In the genomic region with DNA sequence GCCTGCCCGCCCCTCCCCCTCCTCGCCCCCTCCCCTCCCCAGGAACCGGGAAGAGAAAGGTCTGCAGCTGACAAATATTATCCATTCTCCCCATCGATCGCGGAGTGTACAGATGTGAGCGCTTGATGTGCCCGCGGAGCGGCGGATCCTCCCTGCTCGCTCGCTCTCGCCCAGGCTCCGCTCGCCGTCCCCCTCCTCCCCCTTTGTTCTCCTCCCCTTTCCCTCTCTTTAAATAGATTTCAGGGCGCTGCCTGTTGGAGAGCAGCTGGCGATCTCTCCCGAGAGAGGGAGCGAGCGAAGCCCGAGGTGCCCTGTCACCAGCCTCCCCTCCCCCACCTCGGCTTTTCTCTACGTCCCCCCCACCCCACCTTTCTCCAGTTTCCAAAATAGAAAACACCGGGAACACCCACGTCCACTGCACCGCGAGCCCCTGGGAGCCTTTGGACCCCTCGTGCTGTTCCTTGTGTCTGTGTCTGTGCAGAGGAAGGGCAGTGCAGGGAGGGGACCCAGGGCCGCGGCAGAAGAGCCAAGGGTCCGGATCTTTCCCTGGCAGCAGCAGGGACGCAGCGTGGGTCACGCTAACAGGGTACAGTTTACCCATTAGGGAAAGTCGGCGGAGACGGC, we compare ENCODE assay signal across 1 cellular context.
A peak's percentile ranks its signal among the peaks of the same experiment; 100 is the strongest.
TF ChIP-seq lines count a peak whose summit lies in the region.

No MANE protein-coding gene starts in this region.

TF ChIP-seq in HepG2, 621 proteins besides CTCF, POLR2A, EP300 and RAD21 (continued from another document and continues in another):
- TF ChIP-seq PAXIP1 (CRISPR knock-in tag; conservative IDR thresholded peaks at IDR 0.05): peak; percentile 49; the same call in 1 of the 2 replicates
- TF ChIP-seq ZSCAN22 (CRISPR knock-in tag; IDR thresholded peaks at IDR 0.05): no peak
- no peak for TF ChIP-seq RXRA (CRISPR knock-in tag; IDR thresholded peaks at IDR 0.05)
- TF ChIP-seq NFYB (CRISPR knock-in tag; IDR thresholded peaks at IDR 0.05): no peak
- TF ChIP-seq ARID5B (CRISPR knock-in tag; IDR thresholded peaks at IDR 0.05): peak; percentile 29; the same call in 1 of the 2 replicates
- TF ChIP-seq ZBTB42 (CRISPR knock-in tag; IDR thresholded peaks at IDR 0.05): peak; percentile 50; the same call in 1 of the 2 replicates
- no peak for TF ChIP-seq SUZ12 (IDR thresholded peaks at IDR 0.05; ENCODE audit: low read depth, low read length)
- TF ChIP-seq CEBPG (CRISPR knock-in tag; IDR thresholded peaks at IDR 0.05): no peak
- no peak for TF ChIP-seq ZC3H4 (CRISPR knock-in tag; IDR thresholded peaks at IDR 0.05; ENCODE audit: borderline replicate concordance)
- no peak for TF ChIP-seq ELF4 (CRISPR knock-in tag; IDR thresholded peaks at IDR 0.05; ENCODE audit: borderline replicate concordance)
- no peak for TF ChIP-seq CAMTA2 (CRISPR knock-in tag; IDR thresholded peaks at IDR 0.05; ENCODE audit: borderline replicate concordance)
- peak; percentile 53 for TF ChIP-seq SAP130 (CRISPR knock-in tag; IDR thresholded peaks at IDR 0.05; ENCODE audit: low read depth)
- TF ChIP-seq JUND (CRISPR knock-in tag; IDR thresholded peaks at IDR 0.05): no peak
- TF ChIP-seq, protein P1, sequence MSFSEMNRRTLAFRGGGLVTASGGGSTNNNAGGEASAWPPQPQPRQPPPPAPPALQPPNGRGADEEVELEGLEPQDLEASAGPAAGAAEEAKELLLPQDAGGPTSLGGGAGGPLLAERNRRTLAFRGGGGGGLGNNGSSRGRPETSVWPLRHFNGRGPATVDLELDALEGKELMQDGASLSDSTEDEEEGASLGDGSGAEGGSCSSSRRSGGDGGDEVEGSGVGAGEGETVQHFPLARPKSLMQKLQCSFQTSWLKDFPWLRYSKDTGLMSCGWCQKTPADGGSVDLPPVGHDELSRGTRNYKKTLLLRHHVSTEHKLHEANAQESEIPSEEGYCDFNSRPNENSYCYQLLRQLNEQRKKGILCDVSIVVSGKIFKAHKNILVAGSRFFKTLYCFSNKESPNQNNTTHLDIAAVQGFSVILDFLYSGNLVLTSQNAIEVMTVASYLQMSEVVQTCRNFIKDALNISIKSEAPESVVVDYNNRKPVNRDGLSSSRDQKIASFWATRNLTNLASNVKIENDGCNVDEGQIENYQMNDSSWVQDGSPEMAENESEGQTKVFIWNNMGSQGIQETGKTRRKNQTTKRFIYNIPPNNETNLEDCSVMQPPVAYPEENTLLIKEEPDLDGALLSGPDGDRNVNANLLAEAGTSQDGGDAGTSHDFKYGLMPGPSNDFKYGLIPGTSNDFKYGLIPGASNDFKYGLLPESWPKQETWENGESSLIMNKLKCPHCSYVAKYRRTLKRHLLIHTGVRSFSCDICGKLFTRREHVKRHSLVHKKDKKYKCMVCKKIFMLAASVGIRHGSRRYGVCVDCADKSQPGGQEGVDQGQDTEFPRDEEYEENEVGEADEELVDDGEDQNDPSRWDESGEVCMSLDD (CRISPR knock-in tag; IDR thresholded peaks at IDR 0.05; ENCODE audit: borderline replicate concordance): no peak
- TF ChIP-seq ZNF24 (IDR thresholded peaks at IDR 0.05): no peak
- TF ChIP-seq SRY (CRISPR knock-in tag; IDR thresholded peaks at IDR 0.05): no peak
- TF ChIP-seq, protein P2, sequence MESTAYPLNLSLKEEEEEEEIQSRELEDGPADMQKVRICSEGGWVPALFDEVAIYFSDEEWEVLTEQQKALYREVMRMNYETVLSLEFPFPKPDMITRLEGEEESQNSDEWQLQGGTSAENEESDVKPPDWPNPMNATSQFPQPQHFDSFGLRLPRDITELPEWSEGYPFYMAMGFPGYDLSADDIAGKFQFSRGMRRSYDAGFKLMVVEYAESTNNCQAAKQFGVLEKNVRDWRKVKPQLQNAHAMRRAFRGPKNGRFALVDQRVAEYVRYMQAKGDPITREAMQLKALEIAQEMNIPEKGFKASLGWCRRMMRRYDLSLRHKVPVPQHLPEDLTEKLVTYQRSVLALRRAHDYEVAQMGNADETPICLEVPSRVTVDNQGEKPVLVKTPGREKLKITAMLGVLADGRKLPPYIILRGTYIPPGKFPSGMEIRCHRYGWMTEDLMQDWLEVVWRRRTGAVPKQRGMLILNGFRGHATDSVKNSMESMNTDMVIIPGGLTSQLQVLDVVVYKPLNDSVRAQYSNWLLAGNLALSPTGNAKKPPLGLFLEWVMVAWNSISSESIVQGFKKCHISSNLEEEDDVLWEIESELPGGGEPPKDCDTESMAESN (CRISPR knock-in tag; conservative IDR thresholded peaks at IDR 0.05): no peak
- no peak for TF ChIP-seq ZMYM4 (CRISPR knock-in tag; IDR thresholded peaks at IDR 0.05)
- TF ChIP-seq POLR2G (IDR thresholded peaks at IDR 0.05; ENCODE audit: low read depth, low read length): peak; percentile 57
- TF ChIP-seq ZNF441 (CRISPR knock-in tag; IDR thresholded peaks at IDR 0.05; ENCODE audit: borderline replicate concordance): peak; percentile 87; the same call in 1 of the 2 replicates
- no peak for TF ChIP-seq ZNF720 (CRISPR knock-in tag; IDR thresholded peaks at IDR 0.05)
- no peak for TF ChIP-seq ZNF616 (CRISPR knock-in tag; IDR thresholded peaks at IDR 0.05; ENCODE audit: low read depth)
- TF ChIP-seq, protein P3, sequence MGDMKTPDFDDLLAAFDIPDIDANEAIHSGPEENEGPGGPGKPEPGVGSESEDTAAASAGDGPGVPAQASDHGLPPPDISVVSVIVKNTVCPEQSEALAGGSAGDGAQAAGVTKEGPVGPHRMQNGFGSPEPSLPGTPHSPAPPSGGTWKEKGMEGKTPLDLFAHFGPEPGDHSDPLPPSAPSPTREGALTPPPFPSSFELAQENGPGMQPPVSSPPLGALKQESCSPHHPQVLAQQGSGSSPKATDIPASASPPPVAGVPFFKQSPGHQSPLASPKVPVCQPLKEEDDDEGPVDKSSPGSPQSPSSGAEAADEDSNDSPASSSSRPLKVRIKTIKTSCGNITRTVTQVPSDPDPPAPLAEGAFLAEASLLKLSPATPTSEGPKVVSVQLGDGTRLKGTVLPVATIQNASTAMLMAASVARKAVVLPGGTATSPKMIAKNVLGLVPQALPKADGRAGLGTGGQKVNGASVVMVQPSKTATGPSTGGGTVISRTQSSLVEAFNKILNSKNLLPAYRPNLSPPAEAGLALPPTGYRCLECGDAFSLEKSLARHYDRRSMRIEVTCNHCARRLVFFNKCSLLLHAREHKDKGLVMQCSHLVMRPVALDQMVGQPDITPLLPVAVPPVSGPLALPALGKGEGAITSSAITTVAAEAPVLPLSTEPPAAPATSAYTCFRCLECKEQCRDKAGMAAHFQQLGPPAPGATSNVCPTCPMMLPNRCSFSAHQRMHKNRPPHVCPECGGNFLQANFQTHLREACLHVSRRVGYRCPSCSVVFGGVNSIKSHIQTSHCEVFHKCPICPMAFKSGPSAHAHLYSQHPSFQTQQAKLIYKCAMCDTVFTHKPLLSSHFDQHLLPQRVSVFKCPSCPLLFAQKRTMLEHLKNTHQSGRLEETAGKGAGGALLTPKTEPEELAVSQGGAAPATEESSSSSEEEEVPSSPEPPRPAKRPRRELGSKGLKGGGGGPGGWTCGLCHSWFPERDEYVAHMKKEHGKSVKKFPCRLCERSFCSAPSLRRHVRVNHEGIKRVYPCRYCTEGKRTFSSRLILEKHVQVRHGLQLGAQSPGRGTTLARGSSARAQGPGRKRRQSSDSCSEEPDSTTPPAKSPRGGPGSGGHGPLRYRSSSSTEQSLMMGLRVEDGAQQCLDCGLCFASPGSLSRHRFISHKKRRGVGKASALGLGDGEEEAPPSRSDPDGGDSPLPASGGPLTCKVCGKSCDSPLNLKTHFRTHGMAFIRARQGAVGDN (CRISPR knock-in tag; IDR thresholded peaks at IDR 0.05): peak; percentile 27; the same call in 1 of the 2 replicates
- TF ChIP-seq, protein P4, sequence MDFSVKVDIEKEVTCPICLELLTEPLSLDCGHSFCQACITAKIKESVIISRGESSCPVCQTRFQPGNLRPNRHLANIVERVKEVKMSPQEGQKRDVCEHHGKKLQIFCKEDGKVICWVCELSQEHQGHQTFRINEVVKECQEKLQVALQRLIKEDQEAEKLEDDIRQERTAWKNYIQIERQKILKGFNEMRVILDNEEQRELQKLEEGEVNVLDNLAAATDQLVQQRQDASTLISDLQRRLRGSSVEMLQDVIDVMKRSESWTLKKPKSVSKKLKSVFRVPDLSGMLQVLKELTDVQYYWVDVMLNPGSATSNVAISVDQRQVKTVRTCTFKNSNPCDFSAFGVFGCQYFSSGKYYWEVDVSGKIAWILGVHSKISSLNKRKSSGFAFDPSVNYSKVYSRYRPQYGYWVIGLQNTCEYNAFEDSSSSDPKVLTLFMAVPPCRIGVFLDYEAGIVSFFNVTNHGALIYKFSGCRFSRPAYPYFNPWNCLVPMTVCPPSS (IDR thresholded peaks at IDR 0.05): no peak
- 0 out of 2 replicates have a peak, but pooled peaks have one; percentile 9 for TF ChIP-seq FOXA3 (CRISPR knock-in tag; IDR thresholded peaks at IDR 0.05)
- TF ChIP-seq ZNF740 (CRISPR knock-in tag; IDR thresholded peaks at IDR 0.05): no peak
- no peak for TF ChIP-seq ATAD3A (CRISPR knock-in tag; IDR thresholded peaks at IDR 0.05)
- TF ChIP-seq MLLT10 (CRISPR knock-in tag; IDR thresholded peaks at IDR 0.05): no peak
- TF ChIP-seq SRF (IDR thresholded peaks at IDR 0.05; ENCODE audit: low read depth, low read length): no peak
- no peak for TF ChIP-seq KDM5B (CRISPR knock-in tag; IDR thresholded peaks at IDR 0.05; ENCODE audit: borderline replicate concordance)
- no peak for TF ChIP-seq ZNF230 (CRISPR knock-in tag; IDR thresholded peaks at IDR 0.05)
- TF ChIP-seq, protein P5, sequence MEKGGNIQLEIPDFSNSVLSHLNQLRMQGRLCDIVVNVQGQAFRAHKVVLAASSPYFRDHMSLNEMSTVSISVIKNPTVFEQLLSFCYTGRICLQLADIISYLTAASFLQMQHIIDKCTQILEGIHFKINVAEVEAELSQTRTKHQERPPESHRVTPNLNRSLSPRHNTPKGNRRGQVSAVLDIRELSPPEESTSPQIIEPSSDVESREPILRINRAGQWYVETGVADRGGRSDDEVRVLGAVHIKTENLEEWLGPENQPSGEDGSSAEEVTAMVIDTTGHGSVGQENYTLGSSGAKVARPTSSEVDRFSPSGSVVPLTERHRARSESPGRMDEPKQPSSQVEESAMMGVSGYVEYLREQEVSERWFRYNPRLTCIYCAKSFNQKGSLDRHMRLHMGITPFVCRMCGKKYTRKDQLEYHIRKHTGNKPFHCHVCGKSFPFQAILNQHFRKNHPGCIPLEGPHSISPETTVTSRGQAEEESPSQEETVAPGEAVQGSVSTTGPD (CRISPR knock-in tag; IDR thresholded peaks at IDR 0.05): no peak
- no peak for TF ChIP-seq LRRFIP1 (CRISPR knock-in tag; conservative IDR thresholded peaks at IDR 0.05)
